8 cellular contexts compared by ENCODE assay signal in the genomic region with DNA sequence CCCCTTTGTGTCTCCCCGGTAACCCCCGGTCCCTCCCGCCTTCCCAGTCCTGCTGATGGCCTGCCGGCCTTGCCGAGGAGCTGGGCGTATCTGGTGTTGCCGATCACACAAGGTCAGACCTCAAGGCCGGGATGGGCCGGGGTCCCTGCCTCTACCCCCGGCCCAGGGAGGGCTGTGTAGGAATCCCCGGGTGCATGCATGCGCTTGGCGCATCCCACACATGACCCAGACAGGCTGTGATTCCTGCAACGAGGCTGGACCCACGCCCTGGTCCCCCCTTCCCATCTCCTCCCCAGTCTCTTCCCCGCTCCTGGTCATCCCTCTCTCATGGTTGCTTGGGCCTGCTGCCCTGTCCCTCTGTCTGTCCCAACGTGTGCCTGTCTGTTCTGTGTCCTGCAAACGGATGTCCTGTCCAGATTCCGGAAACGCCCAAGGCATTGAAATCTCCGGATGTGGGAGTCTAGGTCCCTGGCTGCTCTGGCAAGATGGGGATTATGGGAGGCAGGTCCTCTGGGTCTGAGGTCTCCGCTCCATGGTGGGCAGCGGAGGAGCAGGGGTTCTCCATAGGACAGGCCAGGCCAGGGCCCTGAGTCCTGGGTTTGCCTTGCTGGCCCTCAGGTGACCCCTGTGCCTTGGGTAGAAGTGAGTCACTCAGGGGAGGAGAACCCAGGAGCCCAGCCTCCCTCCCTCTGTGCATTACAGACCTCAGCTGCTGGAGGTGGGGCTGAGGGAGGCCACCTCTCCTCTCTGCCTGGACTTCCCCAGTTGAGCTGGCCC. TPM values are rescaled to one million over a fixed set of nuclear protein-coding genes. Genes with fewer than 3 reads are reported as not detected.
A peak's percentile ranks its signal among the peaks of the same experiment; 100 is the strongest.
DNase-seq lines count a peak whose midpoint lies in the region; ATAC-seq and TF ChIP-seq lines count a peak whose summit lies in the region.

No MANE protein-coding gene starts in this region.

- H4K20me1 ChIP-seq in fibroblast of lung (ENCODE audit: control insufficient read depth, extremely low read depth, insufficient read depth, low read length): no peaks in the 10 kb centered on the region

- H3K9ac ChIP-seq in HUES6 (ENCODE audit: low read length): no peak overlapping the region
- peak overlapping the region; percentile 30 for H3K9ac ChIP-seq in fibroblast of lung (ENCODE audit: insufficient read depth, low read length)

- peak overlapping the region; percentile 77 for H3K27ac Mint-ChIP-seq in activated CD8-positive, alpha-beta T cell treated with anti-CD3 and anti-CD28 coated beads for 36 hours

- peak overlapping the region; percentile 62 for H2AFZ ChIP-seq in fibroblast of lung (ENCODE audit: low read length)

- CTCF ChIA-PET in activated CD8-positive, alpha-beta T cell treated with anti-CD3 and anti-CD28 coated beads for 36 hours (lab: Charles Lee): interaction anchor here (0.6 to 1.1 kb wide), 2 partner anchors 18 to 45 kb away, joined by 3 read pairs; no protein-coding TSS in a partner anchor

- intact Hi-C loops in activated CD8-positive, alpha-beta T cell treated with anti-CD3 and anti-CD28 coated beads for 36 hours (cut with micrococcal nuclease): loop anchor here (5.0 kb wide), 1 partner anchor 43 kb away; the partner anchor contains the start of gene PTGER1

- H3K79me2 ChIP-seq in fibroblast of lung (ENCODE audit: control insufficient read depth, insufficient read depth, low read length): peaks cover 32% of the 10 kb centered on the region

- no peaks in the 10 kb centered on the region for H3K9me3 Mint-ChIP-seq in activated CD8-positive, alpha-beta T cell treated with anti-CD3 and anti-CD28 coated beads for 36 hours

- POLR2A ChIA-PET in activated CD8-positive, alpha-beta T cell treated with anti-CD3 and anti-CD28 coated beads for 36 hours (lab: Charles Lee): interaction anchor here (0.6 to 1.6 kb wide), 3 partner anchors 15 to 72 kb away, joined by 3 read pairs; no protein-coding TSS in a partner anchor

- peaks cover 35% of the 10 kb centered on the region for H3K4me1 Mint-ChIP-seq in activated CD8-positive, alpha-beta T cell treated with anti-CD3 and anti-CD28 coated beads for 36 hours (ENCODE audit: low read depth)

- peaks cover 2% of the 10 kb centered on the region for H3K27me3 Mint-ChIP-seq in activated CD8-positive, alpha-beta T cell treated with anti-CD3 and anti-CD28 coated beads for 36 hours

- H3K27ac ChIP-seq in HUES6 (ENCODE audit: low read depth, low read length) (no peak overlapping the region), fibroblast of lung (ENCODE audit: insufficient read depth, low read length) (peak overlapping the region; percentile 54), neutrophil (peak overlapping the region; percentile 58)

- H3K36me3 ChIP-seq in HUES6 (ENCODE audit: control insufficient read depth, insufficient read depth, low read length) (0 out of 2 replicates have a peak, but pooled peaks cover 2% of the 10 kb centered on the region), fibroblast of lung (ENCODE audit: control insufficient read depth, insufficient read depth, low read length) (peaks cover 1% of the 10 kb centered on the region), neutrophil (no peaks in the 10 kb centered on the region)

- peak overlapping the region; percentile 84 for H3K4me2 ChIP-seq in fibroblast of lung (ENCODE audit: extremely low read depth, insufficient read depth, low read length)

- peak overlapping the region; percentile 67 for H3K4me3 Mint-ChIP-seq in activated CD8-positive, alpha-beta T cell treated with anti-CD3 and anti-CD28 coated beads for 36 hours

- peak; percentile 86 for ATAC-seq in activated CD8-positive, alpha-beta T cell treated with anti-CD3 and anti-CD28 coated beads for 36 hours
- no peak for ATAC-seq in GM21825 (IDR thresholded peaks at IDR 0.05; ENCODE audit: unreplicated experiment)

- H3K9me3 ChIP-seq in HUES6 (ENCODE audit: control insufficient read depth, insufficient read depth, low read depth, low read length) (no peaks in the 10 kb centered on the region), fibroblast of lung (ENCODE audit: control insufficient read depth, insufficient read depth, low read depth, low read length) (no peaks in the 10 kb centered on the region), neutrophil (no peaks in the 10 kb centered on the region)

- H3K4me1 ChIP-seq in HUES6 (ENCODE audit: control insufficient read depth, insufficient read depth, low read length) (peaks cover 16% of the 10 kb centered on the region), fibroblast of lung (ENCODE audit: control insufficient read depth, extremely low read depth, insufficient read depth, low read length) (peaks cover 13% of the 10 kb centered on the region), neutrophil (ENCODE audit: control insufficient read depth in 1 of 2, insufficient read depth in 1 of 2, low read depth in 1 of 2, low read length in 1 of 2) (peaks cover 65 to 72% of the 10 kb centered on the region in 2 experiments)

- H3K4me3 ChIP-seq in AG10803 (ENCODE audit: low read length) (peak overlapping the region; percentile 76), HUES6 (ENCODE audit: low read depth, low read length) (peak overlapping the region; percentile 80), fibroblast of lung (replicated peaks in 1 of 4; ENCODE audit: control extremely low read depth in 1 of 4, insufficient read depth in 1 of 4, low read depth in 3 of 4, low read length in 4 of 4) (peak overlapping the region; percentile 65 to 79 (median 77)), neutrophil (ENCODE audit: low read depth in 1 of 2, low read length in 1 of 2) (peak overlapping the region; percentile 71 to 77)

- TF ChIP-seq CTCF in AG10803 (conservative IDR thresholded peaks at IDR 0.05; ENCODE audit: low read length) (no peak), fibroblast of lung (conservative IDR thresholded peaks at IDR 0.05 in 1 of 2, IDR thresholded peaks at IDR 0.05 in 1 of 2; ENCODE audit: low read depth in 1 of 2, low read length in 2 of 2) (no peak), neutrophil (IDR thresholded peaks at IDR 0.05) (no peak)
- TF ChIP-seq CTCF in activated CD8-positive, alpha-beta T cell treated with anti-CD3 and anti-CD28 coated beads for 36 hours (IDR thresholded peaks at IDR 0.05): no peak

- H3K27me3 ChIP-seq in HUES6 (ENCODE audit: control insufficient read depth, insufficient read depth, low read length): peaks cover 5% of the 10 kb centered on the region; the same call in 1 of the 2 replicates
- H3K27me3 ChIP-seq in fibroblast of lung (ENCODE audit: control insufficient read depth, insufficient read depth, low read length): no peaks in the 10 kb centered on the region
- H3K27me3 ChIP-seq in neutrophil: peaks cover 9% of the 10 kb centered on the region

- peaks cover 12% of the 10 kb centered on the region for H3K36me3 Mint-ChIP-seq in activated CD8-positive, alpha-beta T cell treated with anti-CD3 and anti-CD28 coated beads for 36 hours (ENCODE audit: low read depth)

- peak; percentile 77 for DNase-seq in AG10803 (ENCODE audit: low read depth)
- peak; percentile 86 for DNase-seq in activated CD8-positive, alpha-beta T cell treated with anti-CD3 and anti-CD28 coated beads for 36 hours
- peak; percentile 68 to 77 for DNase-seq in fibroblast of lung (ENCODE audit: low read depth in 2 of 2)
- no peak for DNase-seq in NCI-H446 treated with DMSO at 0.1 percent for 48 hours (lab: John Stamatoyannopoulos, UW)
- DNase-seq in medulla oblongata (ENCODE audit: extremely low spot score): no peak

RNA-seq across cellular contexts. Expression of gene PKN1, which starts 1.6 kb away (rescaled TPM):
- total RNA-seq in activated CD8-positive, alpha-beta T cell treated with anti-CD3 and anti-CD28 coated beads for 36 hours: 100 to 1,000 TPM; 172 to 192 TPM
- total RNA-seq in fibroblast of lung: 125 and 141 TPM in 2 replicates
- 43.2 and 45.3 TPM in 2 replicates for polyA plus RNA-seq in fibroblast of lung
- 101 and 112 TPM in 2 replicates for polyA plus RNA-seq in fibroblast of lung (2012)
- polyA minus RNA-seq in fibroblast of lung (ENCODE audit: low replicate concordance): 172 and 209 TPM in 2 replicates

RNA-seq across cellular contexts. Expression of gene DDX39A, which starts 15.6 kb away (rescaled TPM):
- 100 to 1,000 TPM; 217 to 226 TPM for total RNA-seq in activated CD8-positive, alpha-beta T cell treated with anti-CD3 and anti-CD28 coated beads for 36 hours
- total RNA-seq in fibroblast of lung: 28.5 and 36.5 TPM in 2 replicates
- polyA plus RNA-seq in fibroblast of lung: 35.9 and 80.5 TPM in 2 replicates
- polyA plus RNA-seq in fibroblast of lung (2012): 43.1 and 109 TPM in 2 replicates
- polyA minus RNA-seq in fibroblast of lung (ENCODE audit: low replicate concordance): 46.7 and 131 TPM in 2 replicates

RNA-seq across cellular contexts. Expression of gene PTGER1, which starts 40.4 kb away (rescaled TPM):
- under 1 TPM; 0.43 TPM for total RNA-seq in activated CD8-positive, alpha-beta T cell treated with anti-CD3 and anti-CD28 coated beads for 36 hours
- total RNA-seq in fibroblast of lung: 9.7 and 18.7 TPM in 2 replicates
- polyA plus RNA-seq in fibroblast of lung: 0.67 and 2.3 TPM in 2 replicates
- polyA plus RNA-seq in fibroblast of lung (2012): 5.2 and 9.9 TPM in 2 replicates
- polyA minus RNA-seq in fibroblast of lung (ENCODE audit: low replicate concordance): 0.52 and 3.4 TPM in 2 replicates

RNA-seq across cellular contexts. Expression of gene ADGRE5, which starts 53.5 kb away (rescaled TPM):
- total RNA-seq in activated CD8-positive, alpha-beta T cell treated with anti-CD3 and anti-CD28 coated beads for 36 hours: 100 to 1,000 TPM; 185 to 186 TPM
- 17.2 and 40.6 TPM in 2 replicates for total RNA-seq in fibroblast of lung
- 32.9 and 46.3 TPM in 2 replicates for polyA plus RNA-seq in fibroblast of lung
- polyA plus RNA-seq in fibroblast of lung (2012): 72.6 and 94.0 TPM in 2 replicates
- 117 and 134 TPM in 2 replicates for polyA minus RNA-seq in fibroblast of lung (ENCODE audit: low replicate concordance)

Comparison
In these comparisons a context has a peak if more than half of its experiments do, and no peak if none do; other contexts are left out.
1. DNase-seq: peak in AG10803 (single experiment), activated CD8-positive, alpha-beta T cell treated with anti-CD3 and anti-CD28 coated beads for 36 hours (single experiment) and fibroblast of lung (2 of 2); none in NCI-H446 treated with DMSO at 0.1 percent for 48 hours (single experiment) and medulla oblongata (single experiment).
2. Peak in every context shown above with its lines, with median percentiles within 50 percentile points of each other: H3K4me3 ChIP-seq.